Comparison of ENCODE assay signal across 1 cellular context in genomic region chr6:10425177-10425972, GRCh38.
TF ChIP-seq lines count a peak whose summit lies in the region.

No MANE protein-coding gene starts in this region.

TF ChIP-seq in neural cell, 6 proteins besides CTCF, POLR2A, EP300 and RAD21 (continued from another document):
- TF ChIP-seq, protein P1, sequence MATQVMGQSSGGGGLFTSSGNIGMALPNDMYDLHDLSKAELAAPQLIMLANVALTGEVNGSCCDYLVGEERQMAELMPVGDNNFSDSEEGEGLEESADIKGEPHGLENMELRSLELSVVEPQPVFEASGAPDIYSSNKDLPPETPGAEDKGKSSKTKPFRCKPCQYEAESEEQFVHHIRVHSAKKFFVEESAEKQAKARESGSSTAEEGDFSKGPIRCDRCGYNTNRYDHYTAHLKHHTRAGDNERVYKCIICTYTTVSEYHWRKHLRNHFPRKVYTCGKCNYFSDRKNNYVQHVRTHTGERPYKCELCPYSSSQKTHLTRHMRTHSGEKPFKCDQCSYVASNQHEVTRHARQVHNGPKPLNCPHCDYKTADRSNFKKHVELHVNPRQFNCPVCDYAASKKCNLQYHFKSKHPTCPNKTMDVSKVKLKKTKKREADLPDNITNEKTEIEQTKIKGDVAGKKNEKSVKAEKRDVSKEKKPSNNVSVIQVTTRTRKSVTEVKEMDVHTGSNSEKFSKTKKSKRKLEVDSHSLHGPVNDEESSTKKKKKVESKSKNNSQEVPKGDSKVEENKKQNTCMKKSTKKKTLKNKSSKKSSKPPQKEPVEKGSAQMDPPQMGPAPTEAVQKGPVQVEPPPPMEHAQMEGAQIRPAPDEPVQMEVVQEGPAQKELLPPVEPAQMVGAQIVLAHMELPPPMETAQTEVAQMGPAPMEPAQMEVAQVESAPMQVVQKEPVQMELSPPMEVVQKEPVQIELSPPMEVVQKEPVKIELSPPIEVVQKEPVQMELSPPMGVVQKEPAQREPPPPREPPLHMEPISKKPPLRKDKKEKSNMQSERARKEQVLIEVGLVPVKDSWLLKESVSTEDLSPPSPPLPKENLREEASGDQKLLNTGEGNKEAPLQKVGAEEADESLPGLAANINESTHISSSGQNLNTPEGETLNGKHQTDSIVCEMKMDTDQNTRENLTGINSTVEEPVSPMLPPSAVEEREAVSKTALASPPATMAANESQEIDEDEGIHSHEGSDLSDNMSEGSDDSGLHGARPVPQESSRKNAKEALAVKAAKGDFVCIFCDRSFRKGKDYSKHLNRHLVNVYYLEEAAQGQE (IDR thresholded peaks at IDR 0.05; ENCODE audit: borderline replicate concordance): no peak
- TF ChIP-seq MXI1 (conservative IDR thresholded peaks at IDR 0.05; ENCODE audit: poor library complexity, severe bottlenecking) (no peak), SMC3 (conservative IDR thresholded peaks at IDR 0.05; ENCODE audit: poor library complexity) (no peak), POLR2AphosphoS5 (IDR thresholded peaks at IDR 0.05) (no peak)
